8 cellular contexts compared by ENCODE assay signal in genomic region chr14:61695695-61696527, GRCh38.
A peak's percentile ranks its signal among the peaks of the same experiment; 100 is the strongest.
DNase-seq lines count a peak whose midpoint lies in the region; ATAC-seq and TF ChIP-seq lines count a peak whose summit lies in the region.

No MANE protein-coding gene starts in this region.

- peak overlapping the region; percentile 89 for H3K4me3 ChIP-seq in GM12865 (ENCODE audit: low read depth, low read length)

- H3K4me3 Mint-ChIP-seq in central memory CD8-positive, alpha-beta T cell, result peak overlapping the region; percentile 97

- peaks cover 43% of the 10 kb centered on the region for H3K4me1 Mint-ChIP-seq in central memory CD8-positive, alpha-beta T cell

- peak; percentile 9 for ATAC-seq in HG02870 (IDR thresholded peaks at IDR 0.05; ENCODE audit: unreplicated experiment)
- peak; percentile 0 for ATAC-seq in central memory CD8-positive, alpha-beta T cell (replicated peaks; ENCODE audit: extremely low read depth, poor library complexity, severe bottlenecking)

- no peak for TF ChIP-seq CTCF in GM12865 (IDR thresholded peaks at IDR 0.05; ENCODE audit: insufficient read depth, low read depth, low read length, missing control alignments)

- H3K27me3 Mint-ChIP-seq in central memory CD8-positive, alpha-beta T cell, result peaks cover 3% of the 10 kb centered on the region

- peak; percentile 63 for DNase-seq in GM12865 (ENCODE audit: low read depth)
- peak; percentile 77 for DNase-seq in NCI-H2227 (lab: John Stamatoyannopoulos, UW; ENCODE audit: unreplicated experiment)
- peak; percentile 12 for DNase-seq in activated CD4-positive, CD25-positive, alpha-beta regulatory T cell treated with anti-CD3 and anti-CD28 coated beads, Interleukin-2, amount 50 U/mL, for 16 hours (ENCODE audit: low read depth, low spot score)
- DNase-seq in central memory CD8-positive, alpha-beta T cell (ENCODE audit: low spot score in 2 of 2), result peak; percentile 22 to 28
- DNase-seq in kidney tubule cell (ENCODE audit: low spot score), result peak; percentile 58
- DNase-seq in stimulated activated CD4-positive, alpha-beta T cell treated with anti-CD3 and anti-CD28 coated beads, Interleukin-1b, Interleukin-23, amount 100 ng/mL, for 24 hours (ENCODE audit: low read depth in 4 of 4, low spot score in 1 of 4), result peak; percentile 16 to 47 (median 30)
- no peak for DNase-seq in amniotic stem cell (lab: John Stamatoyannopoulos, UW)

- H3K27ac Mint-ChIP-seq in central memory CD8-positive, alpha-beta T cell (ENCODE audit: low read depth), result peak overlapping the region; percentile 92

- H3K36me3 Mint-ChIP-seq in central memory CD8-positive, alpha-beta T cell (ENCODE audit: insufficient read depth), result peaks cover 13% of the 10 kb centered on the region

- H3K9me3 Mint-ChIP-seq in central memory CD8-positive, alpha-beta T cell, result peaks cover 2% of the 10 kb centered on the region
